1 cellular context compared by ENCODE assay signal in the genomic region with DNA sequence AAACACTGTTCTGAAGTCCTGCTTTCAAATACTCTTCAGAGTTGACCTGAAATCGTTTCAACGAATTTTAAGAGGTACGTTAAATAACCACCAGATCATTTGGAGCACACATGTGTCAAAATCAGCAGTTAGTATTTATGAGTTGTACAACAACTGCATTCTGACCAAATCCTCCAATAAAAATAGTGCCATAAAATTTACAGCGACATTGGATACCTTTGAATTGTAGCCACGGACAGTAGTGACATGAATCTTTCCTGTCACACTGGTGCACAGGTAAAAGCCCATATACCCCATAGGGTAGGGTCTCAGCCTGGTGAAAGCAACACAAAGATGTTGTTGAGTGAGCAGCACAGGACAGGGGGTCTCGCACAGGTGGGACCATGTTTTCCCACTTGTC.
TF ChIP-seq lines count a peak whose summit lies in the region.

No MANE protein-coding gene starts in this region.

TF ChIP-seq in HEK293, 187 proteins besides CTCF, POLR2A, EP300 and RAD21 (continued from another document and continues in another):
- TF ChIP-seq, protein P1, sequence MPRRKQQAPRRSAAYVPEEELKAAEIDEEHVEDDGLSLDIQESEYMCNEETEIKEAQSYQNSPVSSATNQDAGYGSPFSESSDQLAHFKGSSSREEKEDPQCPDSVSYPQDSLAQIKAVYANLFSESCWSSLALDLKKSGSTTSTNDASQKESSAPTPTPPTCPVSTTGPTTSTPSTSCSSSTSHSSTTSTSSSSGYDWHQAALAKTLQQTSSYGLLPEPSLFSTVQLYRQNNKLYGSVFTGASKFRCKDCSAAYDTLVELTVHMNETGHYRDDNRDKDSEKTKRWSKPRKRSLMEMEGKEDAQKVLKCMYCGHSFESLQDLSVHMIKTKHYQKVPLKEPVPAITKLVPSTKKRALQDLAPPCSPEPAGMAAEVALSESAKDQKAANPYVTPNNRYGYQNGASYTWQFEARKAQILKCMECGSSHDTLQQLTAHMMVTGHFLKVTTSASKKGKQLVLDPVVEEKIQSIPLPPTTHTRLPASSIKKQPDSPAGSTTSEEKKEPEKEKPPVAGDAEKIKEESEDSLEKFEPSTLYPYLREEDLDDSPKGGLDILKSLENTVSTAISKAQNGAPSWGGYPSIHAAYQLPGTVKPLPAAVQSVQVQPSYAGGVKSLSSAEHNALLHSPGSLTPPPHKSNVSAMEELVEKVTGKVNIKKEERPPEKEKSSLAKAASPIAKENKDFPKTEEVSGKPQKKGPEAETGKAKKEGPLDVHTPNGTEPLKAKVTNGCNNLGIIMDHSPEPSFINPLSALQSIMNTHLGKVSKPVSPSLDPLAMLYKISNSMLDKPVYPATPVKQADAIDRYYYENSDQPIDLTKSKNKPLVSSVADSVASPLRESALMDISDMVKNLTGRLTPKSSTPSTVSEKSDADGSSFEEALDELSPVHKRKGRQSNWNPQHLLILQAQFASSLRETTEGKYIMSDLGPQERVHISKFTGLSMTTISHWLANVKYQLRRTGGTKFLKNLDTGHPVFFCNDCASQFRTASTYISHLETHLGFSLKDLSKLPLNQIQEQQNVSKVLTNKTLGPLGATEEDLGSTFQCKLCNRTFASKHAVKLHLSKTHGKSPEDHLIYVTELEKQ (tag by site-specific recombination; IDR thresholded peaks at IDR 0.05; ENCODE audit: borderline replicate concordance), result peak; percentile 81; the same call in 1 of the 2 replicates
- no peak for TF ChIP-seq ZNF433 (tag by site-specific recombination; IDR thresholded peaks at IDR 0.05; ENCODE audit: low read depth)
- no peak for TF ChIP-seq ZNF121 (tag by site-specific recombination; IDR thresholded peaks at IDR 0.05)
- no peak for TF ChIP-seq ZBTB21 (tag by site-specific recombination; IDR thresholded peaks at IDR 0.05)
- TF ChIP-seq, protein P2, sequence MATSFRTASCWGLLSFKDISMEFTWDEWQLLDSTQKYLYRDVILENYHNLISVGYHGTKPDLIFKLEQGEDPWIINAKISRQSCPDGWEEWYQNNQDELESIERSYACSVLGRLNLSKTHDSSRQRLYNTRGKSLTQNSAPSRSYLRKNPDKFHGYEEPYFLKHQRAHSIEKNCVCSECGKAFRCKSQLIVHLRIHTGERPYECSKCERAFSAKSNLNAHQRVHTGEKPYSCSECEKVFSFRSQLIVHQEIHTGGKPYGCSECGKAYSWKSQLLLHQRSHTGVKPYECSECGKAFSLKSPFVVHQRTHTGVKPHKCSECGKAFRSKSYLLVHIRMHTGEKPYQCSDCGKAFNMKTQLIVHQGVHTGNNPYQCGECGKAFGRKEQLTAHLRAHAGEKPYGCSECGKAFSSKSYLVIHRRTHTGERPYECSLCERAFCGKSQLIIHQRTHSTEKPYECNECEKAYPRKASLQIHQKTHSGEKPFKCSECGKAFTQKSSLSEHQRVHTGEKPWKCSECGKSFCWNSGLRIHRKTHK (tag by site-specific recombination; IDR thresholded peaks at IDR 0.05), result no peak
- TF ChIP-seq, protein P3, sequence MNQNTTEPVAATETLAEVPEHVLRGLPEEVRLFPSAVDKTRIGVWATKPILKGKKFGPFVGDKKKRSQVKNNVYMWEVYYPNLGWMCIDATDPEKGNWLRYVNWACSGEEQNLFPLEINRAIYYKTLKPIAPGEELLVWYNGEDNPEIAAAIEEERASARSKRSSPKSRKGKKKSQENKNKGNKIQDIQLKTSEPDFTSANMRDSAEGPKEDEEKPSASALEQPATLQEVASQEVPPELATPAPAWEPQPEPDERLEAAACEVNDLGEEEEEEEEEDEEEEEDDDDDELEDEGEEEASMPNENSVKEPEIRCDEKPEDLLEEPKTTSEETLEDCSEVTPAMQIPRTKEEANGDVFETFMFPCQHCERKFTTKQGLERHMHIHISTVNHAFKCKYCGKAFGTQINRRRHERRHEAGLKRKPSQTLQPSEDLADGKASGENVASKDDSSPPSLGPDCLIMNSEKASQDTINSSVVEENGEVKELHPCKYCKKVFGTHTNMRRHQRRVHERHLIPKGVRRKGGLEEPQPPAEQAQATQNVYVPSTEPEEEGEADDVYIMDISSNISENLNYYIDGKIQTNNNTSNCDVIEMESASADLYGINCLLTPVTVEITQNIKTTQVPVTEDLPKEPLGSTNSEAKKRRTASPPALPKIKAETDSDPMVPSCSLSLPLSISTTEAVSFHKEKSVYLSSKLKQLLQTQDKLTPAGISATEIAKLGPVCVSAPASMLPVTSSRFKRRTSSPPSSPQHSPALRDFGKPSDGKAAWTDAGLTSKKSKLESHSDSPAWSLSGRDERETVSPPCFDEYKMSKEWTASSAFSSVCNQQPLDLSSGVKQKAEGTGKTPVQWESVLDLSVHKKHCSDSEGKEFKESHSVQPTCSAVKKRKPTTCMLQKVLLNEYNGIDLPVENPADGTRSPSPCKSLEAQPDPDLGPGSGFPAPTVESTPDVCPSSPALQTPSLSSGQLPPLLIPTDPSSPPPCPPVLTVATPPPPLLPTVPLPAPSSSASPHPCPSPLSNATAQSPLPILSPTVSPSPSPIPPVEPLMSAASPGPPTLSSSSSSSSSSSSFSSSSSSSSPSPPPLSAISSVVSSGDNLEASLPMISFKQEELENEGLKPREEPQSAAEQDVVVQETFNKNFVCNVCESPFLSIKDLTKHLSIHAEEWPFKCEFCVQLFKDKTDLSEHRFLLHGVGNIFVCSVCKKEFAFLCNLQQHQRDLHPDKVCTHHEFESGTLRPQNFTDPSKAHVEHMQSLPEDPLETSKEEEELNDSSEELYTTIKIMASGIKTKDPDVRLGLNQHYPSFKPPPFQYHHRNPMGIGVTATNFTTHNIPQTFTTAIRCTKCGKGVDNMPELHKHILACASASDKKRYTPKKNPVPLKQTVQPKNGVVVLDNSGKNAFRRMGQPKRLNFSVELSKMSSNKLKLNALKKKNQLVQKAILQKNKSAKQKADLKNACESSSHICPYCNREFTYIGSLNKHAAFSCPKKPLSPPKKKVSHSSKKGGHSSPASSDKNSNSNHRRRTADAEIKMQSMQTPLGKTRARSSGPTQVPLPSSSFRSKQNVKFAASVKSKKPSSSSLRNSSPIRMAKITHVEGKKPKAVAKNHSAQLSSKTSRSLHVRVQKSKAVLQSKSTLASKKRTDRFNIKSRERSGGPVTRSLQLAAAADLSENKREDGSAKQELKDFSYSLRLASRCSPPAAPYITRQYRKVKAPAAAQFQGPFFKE (tag by site-specific recombination; IDR thresholded peaks at IDR 0.05; ENCODE audit: borderline replicate concordance), result no peak
- no peak for TF ChIP-seq ZNF514 (tag by site-specific recombination; IDR thresholded peaks at IDR 0.05)
- TF ChIP-seq, protein P4, sequence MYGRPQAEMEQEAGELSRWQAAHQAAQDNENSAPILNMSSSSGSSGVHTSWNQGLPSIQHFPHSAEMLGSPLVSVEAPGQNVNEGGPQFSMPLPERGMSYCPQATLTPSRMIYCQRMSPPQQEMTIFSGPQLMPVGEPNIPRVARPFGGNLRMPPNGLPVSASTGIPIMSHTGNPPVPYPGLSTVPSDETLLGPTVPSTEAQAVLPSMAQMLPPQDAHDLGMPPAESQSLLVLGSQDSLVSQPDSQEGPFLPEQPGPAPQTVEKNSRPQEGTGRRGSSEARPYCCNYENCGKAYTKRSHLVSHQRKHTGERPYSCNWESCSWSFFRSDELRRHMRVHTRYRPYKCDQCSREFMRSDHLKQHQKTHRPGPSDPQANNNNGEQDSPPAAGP (tag by site-specific recombination; IDR thresholded peaks at IDR 0.05), result no peak
- TF ChIP-seq GLIS1 (tag by site-specific recombination; IDR thresholded peaks at IDR 0.05), result no peak
- TF ChIP-seq ZNF23 (tag by site-specific recombination; IDR thresholded peaks at IDR 0.05; ENCODE audit: borderline replicate concordance), result no peak
- TF ChIP-seq ZBTB20 (tag by site-specific recombination; IDR thresholded peaks at IDR 0.05), result no peak
- no peak for TF ChIP-seq ZNF223 (tag by site-specific recombination; IDR thresholded peaks at IDR 0.05)
- TF ChIP-seq ZNF600 (tag by site-specific recombination; IDR thresholded peaks at IDR 0.05), result no peak
- TF ChIP-seq ZNF548 (tag by site-specific recombination; IDR thresholded peaks at IDR 0.05), result no peak
- TF ChIP-seq ZNF211 (tag by site-specific recombination; IDR thresholded peaks at IDR 0.05; ENCODE audit: low read depth), result no peak
- TF ChIP-seq ZNF155 (tag by site-specific recombination; IDR thresholded peaks at IDR 0.05), result no peak
- no peak for TF ChIP-seq ZNF558 (tag by site-specific recombination; IDR thresholded peaks at IDR 0.05)
- no peak for TF ChIP-seq ZNF324 (tag by site-specific recombination; IDR thresholded peaks at IDR 0.05)
- no peak for TF ChIP-seq ZNF624 (tag by site-specific recombination; IDR thresholded peaks at IDR 0.05)
- TF ChIP-seq OVOL3 (tag by site-specific recombination; IDR thresholded peaks at IDR 0.05), result 0 out of 2 replicates have a peak, but pooled peaks have one; percentile 61
- TF ChIP-seq, protein P5, sequence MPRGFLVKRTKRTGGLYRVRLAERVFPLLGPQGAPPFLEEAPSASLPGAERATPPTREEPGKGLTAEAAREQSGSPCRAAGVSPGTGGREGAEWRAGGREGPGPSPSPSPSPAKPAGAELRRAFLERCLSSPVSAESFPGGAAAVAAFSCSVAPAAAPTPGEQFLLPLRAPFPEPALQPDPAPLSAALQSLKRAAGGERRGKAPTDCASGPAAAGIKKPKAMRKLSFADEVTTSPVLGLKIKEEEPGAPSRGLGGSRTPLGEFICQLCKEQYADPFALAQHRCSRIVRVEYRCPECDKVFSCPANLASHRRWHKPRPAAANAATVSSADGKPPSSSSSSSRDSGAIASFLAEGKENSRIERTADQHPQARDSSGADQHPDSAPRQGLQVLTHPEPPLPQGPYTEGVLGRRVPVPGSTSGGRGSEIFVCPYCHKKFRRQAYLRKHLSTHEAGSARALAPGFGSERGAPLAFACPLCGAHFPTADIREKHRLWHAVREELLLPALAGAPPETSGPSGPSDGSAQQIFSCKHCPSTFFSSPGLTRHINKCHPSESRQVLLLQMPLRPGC (tag by site-specific recombination; IDR thresholded peaks at IDR 0.05), result no peak
- no peak for TF ChIP-seq ZFP3 (tag by site-specific recombination; IDR thresholded peaks at IDR 0.05; ENCODE audit: low read depth)
- no peak for TF ChIP-seq SCRT2 (tag by site-specific recombination; IDR thresholded peaks at IDR 0.05)
- TF ChIP-seq ZNF561 (tag by site-specific recombination; IDR thresholded peaks at IDR 0.05; ENCODE audit: borderline replicate concordance), result no peak
- TF ChIP-seq FEZF1 (tag by site-specific recombination; IDR thresholded peaks at IDR 0.05), result peak; percentile 90
- no peak for TF ChIP-seq REPIN1 (tag by site-specific recombination; IDR thresholded peaks at IDR 0.05; ENCODE audit: low read depth)
- TF ChIP-seq ZBTB1 (tag by site-specific recombination; IDR thresholded peaks at IDR 0.05), result no peak
- no peak for TF ChIP-seq PRDM1 (tag by site-specific recombination; IDR thresholded peaks at IDR 0.05)
- TF ChIP-seq ZNF621 (tag by site-specific recombination; IDR thresholded peaks at IDR 0.05), result no peak
- no peak for TF ChIP-seq ZNF239 (tag by site-specific recombination; IDR thresholded peaks at IDR 0.05)
- no peak for TF ChIP-seq ZNF335 (tag by site-specific recombination; conservative IDR thresholded peaks at IDR 0.05)
- TF ChIP-seq ZNF19 (tag by site-specific recombination; IDR thresholded peaks at IDR 0.05; ENCODE audit: low read depth), result no peak
- TF ChIP-seq ZNF24 (tag by site-specific recombination; IDR thresholded peaks at IDR 0.05), result no peak
- TF ChIP-seq BCL11B (tag by site-specific recombination; IDR thresholded peaks at IDR 0.05; ENCODE audit: low read depth), result no peak
- TF ChIP-seq, protein P6, sequence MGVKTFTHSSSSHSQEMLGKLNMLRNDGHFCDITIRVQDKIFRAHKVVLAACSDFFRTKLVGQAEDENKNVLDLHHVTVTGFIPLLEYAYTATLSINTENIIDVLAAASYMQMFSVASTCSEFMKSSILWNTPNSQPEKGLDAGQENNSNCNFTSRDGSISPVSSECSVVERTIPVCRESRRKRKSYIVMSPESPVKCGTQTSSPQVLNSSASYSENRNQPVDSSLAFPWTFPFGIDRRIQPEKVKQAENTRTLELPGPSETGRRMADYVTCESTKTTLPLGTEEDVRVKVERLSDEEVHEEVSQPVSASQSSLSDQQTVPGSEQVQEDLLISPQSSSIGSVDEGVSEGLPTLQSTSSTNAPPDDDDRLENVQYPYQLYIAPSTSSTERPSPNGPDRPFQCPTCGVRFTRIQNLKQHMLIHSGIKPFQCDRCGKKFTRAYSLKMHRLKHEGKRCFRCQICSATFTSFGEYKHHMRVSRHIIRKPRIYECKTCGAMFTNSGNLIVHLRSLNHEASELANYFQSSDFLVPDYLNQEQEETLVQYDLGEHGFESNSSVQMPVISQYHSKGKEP (tag by site-specific recombination; IDR thresholded peaks at IDR 0.05), result peak; percentile 83
- TF ChIP-seq ZNF350 (tag by site-specific recombination; IDR thresholded peaks at IDR 0.05), result no peak
- TF ChIP-seq KLF8 (tag by site-specific recombination; IDR thresholded peaks at IDR 0.05), result peak; percentile 50; the same call in 1 of the 2 replicates
- TF ChIP-seq ZFP37 (tag by site-specific recombination; IDR thresholded peaks at IDR 0.05), result no peak
- no peak for TF ChIP-seq ZNF138 (tag by site-specific recombination; IDR thresholded peaks at IDR 0.05; ENCODE audit: borderline replicate concordance)
- no peak for TF ChIP-seq ZNF707 (tag by site-specific recombination; IDR thresholded peaks at IDR 0.05)
- no peak for TF ChIP-seq KLF16 (tag by site-specific recombination; IDR thresholded peaks at IDR 0.05)
- TF ChIP-seq, protein P7, sequence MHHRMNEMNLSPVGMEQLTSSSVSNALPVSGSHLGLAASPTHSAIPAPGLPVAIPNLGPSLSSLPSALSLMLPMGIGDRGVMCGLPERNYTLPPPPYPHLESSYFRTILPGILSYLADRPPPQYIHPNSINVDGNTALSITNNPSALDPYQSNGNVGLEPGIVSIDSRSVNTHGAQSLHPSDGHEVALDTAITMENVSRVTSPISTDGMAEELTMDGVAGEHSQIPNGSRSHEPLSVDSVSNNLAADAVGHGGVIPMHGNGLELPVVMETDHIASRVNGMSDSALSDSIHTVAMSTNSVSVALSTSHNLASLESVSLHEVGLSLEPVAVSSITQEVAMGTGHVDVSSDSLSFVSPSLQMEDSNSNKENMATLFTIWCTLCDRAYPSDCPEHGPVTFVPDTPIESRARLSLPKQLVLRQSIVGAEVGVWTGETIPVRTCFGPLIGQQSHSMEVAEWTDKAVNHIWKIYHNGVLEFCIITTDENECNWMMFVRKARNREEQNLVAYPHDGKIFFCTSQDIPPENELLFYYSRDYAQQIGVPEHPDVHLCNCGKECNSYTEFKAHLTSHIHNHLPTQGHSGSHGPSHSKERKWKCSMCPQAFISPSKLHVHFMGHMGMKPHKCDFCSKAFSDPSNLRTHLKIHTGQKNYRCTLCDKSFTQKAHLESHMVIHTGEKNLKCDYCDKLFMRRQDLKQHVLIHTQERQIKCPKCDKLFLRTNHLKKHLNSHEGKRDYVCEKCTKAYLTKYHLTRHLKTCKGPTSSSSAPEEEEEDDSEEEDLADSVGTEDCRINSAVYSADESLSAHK (tag by site-specific recombination; IDR thresholded peaks at IDR 0.05), result peak; percentile 68
- no peak for TF ChIP-seq KLF9 (tag by site-specific recombination; IDR thresholded peaks at IDR 0.05; ENCODE audit: low read depth)
- no peak for TF ChIP-seq ZFP69B (tag by site-specific recombination; IDR thresholded peaks at IDR 0.05)
- TF ChIP-seq ZNF221 (tag by site-specific recombination; IDR thresholded peaks at IDR 0.05; ENCODE audit: borderline replicate concordance), result no peak
- no peak for TF ChIP-seq ZSCAN16 (tag by site-specific recombination; IDR thresholded peaks at IDR 0.05)
- TF ChIP-seq ZNF473 (tag by site-specific recombination; IDR thresholded peaks at IDR 0.05), result no peak
- no peak for TF ChIP-seq HOXD13 (CRISPR knock-in tag; IDR thresholded peaks at IDR 0.05; ENCODE audit: borderline replicate concordance)
- TF ChIP-seq ZNF658 (tag by site-specific recombination; IDR thresholded peaks at IDR 0.05), result no peak
- no peak for TF ChIP-seq WT1 (tag by site-specific recombination; IDR thresholded peaks at IDR 0.05)
- no peak for TF ChIP-seq ZNF610 (tag by site-specific recombination; IDR thresholded peaks at IDR 0.05; ENCODE audit: borderline replicate concordance)
- no peak for TF ChIP-seq ZNF549 (tag by site-specific recombination; IDR thresholded peaks at IDR 0.05)
